1 cellular context compared by ENCODE assay signal in the genomic region with DNA sequence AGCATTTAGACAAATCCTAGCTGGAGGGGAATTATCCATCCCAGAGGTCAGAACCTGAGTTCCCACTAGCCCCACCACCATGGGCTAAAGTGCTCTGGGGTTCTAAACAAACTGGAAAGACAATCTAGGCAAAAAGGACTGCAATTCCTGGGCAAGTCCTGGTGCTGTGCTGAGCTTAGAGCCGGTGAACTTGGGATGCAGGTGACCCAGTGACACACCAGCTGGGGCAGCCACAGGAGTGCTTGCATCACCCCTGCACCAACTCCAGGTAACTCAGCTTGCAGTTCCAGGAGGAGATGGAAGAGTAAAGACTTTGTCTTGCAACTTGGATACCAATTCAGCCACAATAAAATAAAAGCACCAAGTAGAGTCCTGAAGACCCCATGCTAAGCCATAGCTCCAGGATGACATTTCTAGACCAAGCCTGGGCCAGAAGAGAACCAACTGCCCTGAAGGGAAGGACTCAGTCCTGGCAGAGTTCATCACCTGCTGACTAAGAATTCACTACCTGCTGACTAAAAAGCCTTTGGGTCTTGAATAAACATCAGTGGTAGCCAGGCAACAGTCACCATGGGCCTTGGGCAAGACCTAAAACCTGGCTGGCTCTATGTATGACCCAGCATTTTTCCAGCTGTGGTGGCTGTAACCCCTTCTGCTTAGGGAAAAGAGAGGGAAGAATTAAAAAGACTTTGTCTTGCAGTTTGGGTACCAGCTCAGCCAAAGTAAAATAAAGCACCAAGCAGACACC.
TF ChIP-seq lines count a peak whose summit lies in the region.

No MANE protein-coding gene starts in this region.

TF ChIP-seq in HCT116, 20 proteins besides CTCF, POLR2A, EP300 and RAD21 (continued from another document):
- TF ChIP-seq, protein P1, sequence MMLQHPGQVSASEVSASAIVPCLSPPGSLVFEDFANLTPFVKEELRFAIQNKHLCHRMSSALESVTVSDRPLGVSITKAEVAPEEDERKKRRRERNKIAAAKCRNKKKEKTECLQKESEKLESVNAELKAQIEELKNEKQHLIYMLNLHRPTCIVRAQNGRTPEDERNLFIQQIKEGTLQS (IDR thresholded peaks at IDR 0.05) = no peak
- TF ChIP-seq FOSL1 (IDR thresholded peaks at IDR 0.05; ENCODE audit: low read depth) (no peak), YY1 (IDR thresholded peaks at IDR 0.05; ENCODE audit: extremely low read depth, insufficient replicate concordance, low read depth, low read length) (no peak), SP1 (IDR thresholded peaks at IDR 0.05; ENCODE audit: low read depth) (no peak)
- TF ChIP-seq, protein P2, sequence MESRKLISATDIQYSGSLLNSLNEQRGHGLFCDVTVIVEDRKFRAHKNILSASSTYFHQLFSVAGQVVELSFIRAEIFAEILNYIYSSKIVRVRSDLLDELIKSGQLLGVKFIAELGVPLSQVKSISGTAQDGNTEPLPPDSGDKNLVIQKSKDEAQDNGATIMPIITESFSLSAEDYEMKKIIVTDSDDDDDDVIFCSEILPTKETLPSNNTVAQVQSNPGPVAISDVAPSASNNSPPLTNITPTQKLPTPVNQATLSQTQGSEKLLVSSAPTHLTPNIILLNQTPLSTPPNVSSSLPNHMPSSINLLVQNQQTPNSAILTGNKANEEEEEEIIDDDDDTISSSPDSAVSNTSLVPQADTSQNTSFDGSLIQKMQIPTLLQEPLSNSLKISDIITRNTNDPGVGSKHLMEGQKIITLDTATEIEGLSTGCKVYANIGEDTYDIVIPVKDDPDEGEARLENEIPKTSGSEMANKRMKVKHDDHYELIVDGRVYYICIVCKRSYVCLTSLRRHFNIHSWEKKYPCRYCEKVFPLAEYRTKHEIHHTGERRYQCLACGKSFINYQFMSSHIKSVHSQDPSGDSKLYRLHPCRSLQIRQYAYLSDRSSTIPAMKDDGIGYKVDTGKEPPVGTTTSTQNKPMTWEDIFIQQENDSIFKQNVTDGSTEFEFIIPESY (IDR thresholded peaks at IDR 0.05; ENCODE audit: extremely low read depth, insufficient replicate concordance, low read length) = no peak
